In the genomic region with DNA sequence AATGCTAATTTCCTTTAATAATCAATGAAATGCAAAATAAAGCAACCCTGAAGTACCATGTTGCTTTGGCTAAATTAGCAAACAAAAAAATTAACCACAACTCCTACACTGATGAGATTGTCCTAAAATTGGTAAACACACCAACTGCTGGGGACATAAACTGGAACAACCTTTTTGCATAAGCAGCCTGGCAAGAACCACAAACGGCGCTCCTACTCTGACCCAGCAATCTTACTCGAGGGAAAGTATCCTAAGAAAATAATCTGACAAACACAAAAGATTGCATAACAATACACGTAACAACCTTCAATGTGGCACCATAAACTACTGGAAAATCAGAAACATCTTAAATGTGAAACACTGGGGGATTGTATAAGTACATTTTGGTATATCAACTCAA, we compare ENCODE assay signal across 17 cellular contexts.
DNase-seq lines count a peak whose midpoint lies in the region; TF ChIP-seq lines count a peak whose summit lies in the region.
"Had no signal": no experiment of that assay in that cellular context is flagged by ENCODE, and none has a peak within 500 bp of the region (broad histone marks: within the 10 kb centered on the region; RNA-seq: fewer than 3 reads in every experiment).

No MANE protein-coding gene starts in this region.

- in situ Hi-C loops in HAP-1 (cut with MboI; ENCODE audit: low sequenced_read_pairs) (no loop called here), brain microvascular endothelial cell (cut with HindIII; ENCODE audit: low pct_ligation_motif_present, low sequenced_read_pairs) (no loop called here)

- H3K4me1 ChIP-seq in HAP-1, result peaks cover 32% of the 10 kb centered on the region

- DNase-seq in HAP-1 (ENCODE audit: low spot score in 2 of 2) (peak; percentile 63 to 84), amniotic epithelial cell (ENCODE audit: low read depth) (peak; percentile 7), fibroblast of the aortic adventitia (ENCODE audit: low read depth) (peak; percentile 15), renal cortical epithelial cell (ENCODE audit: low read depth) (peak; percentile 2), NCI-H1436 treated with DMSO at 0.1 percent for 48 hours (lab: John Stamatoyannopoulos, UW) (no peak), COLO668 (lab: John Stamatoyannopoulos, UW; ENCODE audit: unreplicated experiment) (no peak), brain microvascular endothelial cell (no peak)
- DNase-seq: CD8-positive, alpha-beta T cell; COR-L47; DMS 273 treated with DMSO at 0.1 percent for 48 hours; DMS53; DND-41; EL; H9; IMR-90 had no signal

- H3K27me3 ChIP-seq in HAP-1 (ENCODE audit: low read depth) (no peaks in the 10 kb centered on the region), brain microvascular endothelial cell (replicated peaks) (no peaks in the 10 kb centered on the region)
- H3K27me3 ChIP-seq: BLaER1 treated with 17β-estradiol and CSF1 and Interleukin-3, amounts not matched to agents 10 nM and 100 nM had no signal

- H3K9me3 ChIP-seq in HAP-1, result no peaks in the 10 kb centered on the region
- H3K9me3 ChIP-seq: BLaER1 treated with 17β-estradiol and CSF1 and Interleukin-3, amounts not matched to agents 10 nM and 100 nM had no signal

- no peak overlapping the region for H3K4me3 ChIP-seq in HAP-1
- no peak overlapping the region for H3K4me3 ChIP-seq in fibroblast of the aortic adventitia (ENCODE audit: low read depth, low read length)
- no peak overlapping the region for H3K4me3 ChIP-seq in brain microvascular endothelial cell (ENCODE audit: low read depth, low read length)
- H3K4me3 ChIP-seq: BLaER1 treated with 17β-estradiol and CSF1 and Interleukin-3, amounts not matched to agents 10 nM and 100 nM had no signal

- no peak overlapping the region for H3K27ac ChIP-seq in brain microvascular endothelial cell
- H3K27ac ChIP-seq: BLaER1 treated with 17β-estradiol and CSF1 and Interleukin-3, amounts not matched to agents 10 nM and 100 nM; HL-60 had no signal

- H3K36me3 ChIP-seq in HAP-1 (replicated peaks) (no peaks in the 10 kb centered on the region; the same call in 1 of the 2 replicates), brain microvascular endothelial cell (replicated peaks) (no peaks in the 10 kb centered on the region)
- H3K36me3 ChIP-seq: BLaER1 treated with 17β-estradiol and CSF1 and Interleukin-3, amounts not matched to agents 10 nM and 100 nM had no signal

- TF ChIP-seq CTCF in fibroblast of the aortic adventitia (IDR thresholded peaks at IDR 0.05; ENCODE audit: insufficient read depth, low read length) (no peak), brain microvascular endothelial cell (IDR thresholded peaks at IDR 0.05; ENCODE audit: low read depth, low read length, missing control alignments) (no peak)

Comparison
In these comparisons a context has a peak if more than half of its experiments do, and no peak if none do; other contexts are left out.
1. DNase-seq: peak in HAP-1 (2 of 2), amniotic epithelial cell (single experiment), fibroblast of the aortic adventitia (single experiment) and renal cortical epithelial cell (single experiment); none in NCI-H1436 treated with DMSO at 0.1 percent for 48 hours (single experiment), COLO668 (single experiment) and brain microvascular endothelial cell (single experiment).